20 cellular contexts compared by ENCODE assay signal in the genomic region with DNA sequence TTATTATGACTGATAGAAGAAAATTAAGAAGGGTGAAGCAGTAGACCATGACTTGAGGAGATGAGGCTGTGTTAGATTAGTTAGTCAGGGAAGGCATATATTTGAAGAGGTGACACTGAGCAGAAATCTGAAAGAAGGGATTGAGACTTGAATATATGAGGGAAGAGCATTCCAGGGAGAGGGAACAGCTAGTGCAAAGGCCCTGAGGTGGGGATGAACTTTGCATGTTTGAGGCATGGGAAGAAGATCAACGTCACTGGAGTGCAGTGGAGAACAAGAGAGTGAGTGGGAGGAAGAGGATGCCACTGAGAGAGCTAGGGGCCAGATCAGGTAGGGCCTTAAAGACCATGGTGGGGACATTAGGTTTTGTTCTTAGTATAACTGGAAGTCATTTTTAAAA.
A peak's percentile ranks its signal among the peaks of the same experiment; 100 is the strongest.
DNase-seq lines count a peak whose midpoint lies in the region; ATAC-seq, FAIRE-seq and TF ChIP-seq lines count a peak whose summit lies in the region.
"Had no signal": no experiment of that assay in that cellular context is flagged by ENCODE, and none has a peak within 500 bp of the region (broad histone marks: within the 10 kb centered on the region; RNA-seq: fewer than 3 reads in every experiment).

No MANE protein-coding gene starts in this region.

- no peak for DNase-seq in activated CD4-positive, alpha-beta T cell treated with anti-CD3 and anti-CD28 coated beads, Interleukin-2, amount 10 ng/mL, durations not matched to agents 24 days and 14 days
- no peak for DNase-seq in activated CD4-positive, alpha-beta T cell treated with anti-CD3 and anti-CD28 coated beads, Interleukin-2, amount 50 U/mL, for 1 hour
- DNase-seq in activated T-helper 1 cell treated with anti-CD3 and anti-CD28 coated beads, Interleukin-12 subunit alpha, Interleukin-12 subunit beta, Interleukin-2, Interleukin-4 antibody, amounts not matched to agents 30 ng/mL and 10 ng/mL and 1 ng/mL, durations not matched to agents 14 hours and 24 hours and 36 hours (ENCODE audit: low spot score), result no peak
- DNase-seq in K562 (ENCODE audit: extremely low read depth in 1 of 4, low spot score in 3 of 4) (no peak), osteocyte (ENCODE audit: extremely low spot score, unreplicated experiment) (peak; percentile 32), NCI-H82 (lab: John Stamatoyannopoulos, UW) (no peak), nephron progenitor cell (no peak)
- DNase-seq in activated naive CD4-positive, alpha-beta T cell treated with anti-CD3 and anti-CD28 coated beads, Interleukin-2, amount 50 U/mL, for 16 hours, result no peak
- DNase-seq: 8988T; AML-193; Caco-2; CD8-positive, alpha-beta memory T cell; DND-41; GDM1; GOT3; H9 had no signal

- ATAC-seq in K562, result no peak

- no peak overlapping the region for H3K4me2 ChIP-seq in K562 (ENCODE audit: insufficient read depth, low read length)
- H3K4me2 ChIP-seq: BLaER1 had no signal

- no peak overlapping the region for H3K4me3 ChIP-seq in K562
- H3K4me3 ChIP-seq: BLaER1 had no signal

- H3K4me1 ChIP-seq in K562 (replicated peaks in 1 of 2; ENCODE audit: control insufficient read depth in 2 of 2, insufficient read depth in 2 of 2, low read length in 2 of 2), result peaks cover 3 to 16% of the 10 kb centered on the region in 2 experiments; a peak in 3 of 5 replicates
- H3K4me1 ChIP-seq: BLaER1, Caco-2 had no signal

- peak overlapping the region; percentile 38 for H3K27ac Mint-ChIP-seq in activated CD4-positive, alpha-beta T cell treated with anti-CD3 and anti-CD28 coated beads, Interleukin-2, amount 10 ng/mL, durations not matched to agents 24 days and 14 days
- H3K27ac Mint-ChIP-seq in activated T-helper 1 cell treated with anti-CD3 and anti-CD28 coated beads, Interleukin-12 subunit alpha, Interleukin-12 subunit beta, Interleukin-2, Interleukin-4 antibody, amounts not matched to agents 30 ng/mL and 10 ng/mL and 1 ng/mL, durations not matched to agents 14 hours and 24 hours and 36 hours, result peak overlapping the region; percentile 66
- H3K27ac Mint-ChIP-seq in osteocyte (ENCODE audit: unreplicated experiment) (no peak overlapping the region), nephron progenitor cell (no peak overlapping the region)
- H3K27ac Mint-ChIP-seq: H9 had no signal

- CTCF ChIA-PET in K562 (lab: Yijun Ruan, JAX; ENCODE audit: low intra/inter-chr PET ratio), result no interaction called here

- H3K79me2 ChIP-seq in K562 (ENCODE audit: control insufficient read depth, insufficient read depth, low read length), result peaks cover 2% of the 10 kb centered on the region; the same call in 1 of the 3 replicates

- no peaks in the 10 kb centered on the region for H3K9me1 ChIP-seq in K562 (ENCODE audit: control insufficient read depth, insufficient read depth, low read length)

- no peak for TF ChIP-seq RAD21 in K562 (CRISPR knock-in tag; conservative IDR thresholded peaks at IDR 0.05 in 1 of 2, IDR thresholded peaks at IDR 0.05 in 1 of 2)

- in situ Hi-C loops in K562 (cut with MboI), result no loop called here

- peaks cover 4% of the 10 kb centered on the region; the same call in 1 of the 3 replicates for H3K36me3 ChIP-seq in K562 (ENCODE audit: control insufficient read depth, insufficient read depth, low read length)
- H3K36me3 ChIP-seq: BLaER1 had no signal

- TF ChIP-seq POLR2A in K562 (conservative IDR thresholded peaks at IDR 0.05), result no peak

- intact Hi-C loops in activated CD4-positive, alpha-beta T cell treated with anti-CD3 and anti-CD28 coated beads, Interleukin-2, amount 10 ng/mL, durations not matched to agents 24 days and 14 days (cut with micrococcal nuclease), result no loop called here
- intact Hi-C loops in activated T-helper 1 cell treated with anti-CD3 and anti-CD28 coated beads, Interleukin-12 subunit alpha, Interleukin-12 subunit beta, Interleukin-2, Interleukin-4 antibody, amounts not matched to agents 30 ng/mL and 10 ng/mL and 1 ng/mL, durations not matched to agents 14 hours and 24 hours and 36 hours (cut with micrococcal nuclease), result no loop called here
- intact Hi-C loops in K562 (cut with micrococcal nuclease), result no loop called here

- TF ChIP-seq CTCF in K562 (IDR thresholded peaks at IDR 0.05 in 2 of 3, conservative IDR thresholded peaks at IDR 0.05 in 1 of 3; ENCODE audit: insufficient read depth in 2 of 3, low read depth in 1 of 3, low read length in 3 of 3) (no peak), osteocyte (IDR thresholded peaks at IDR 0.05) (no peak), nephron progenitor cell (IDR thresholded peaks at IDR 0.05) (no peak)

- peaks cover 28% of the 10 kb centered on the region for H3K36me3 Mint-ChIP-seq in activated CD4-positive, alpha-beta T cell treated with anti-CD3 and anti-CD28 coated beads, Interleukin-2, amount 10 ng/mL, durations not matched to agents 24 days and 14 days (ENCODE audit: low read depth)
- H3K36me3 Mint-ChIP-seq in activated T-helper 1 cell treated with anti-CD3 and anti-CD28 coated beads, Interleukin-12 subunit alpha, Interleukin-12 subunit beta, Interleukin-2, Interleukin-4 antibody, amounts not matched to agents 30 ng/mL and 10 ng/mL and 1 ng/mL, durations not matched to agents 14 hours and 24 hours and 36 hours (ENCODE audit: low read depth), result peaks cover 28% of the 10 kb centered on the region
- H3K36me3 Mint-ChIP-seq in osteocyte (ENCODE audit: unreplicated experiment) (no peaks in the 10 kb centered on the region), nephron progenitor cell (ENCODE audit: low read depth) (peaks cover 2% of the 10 kb centered on the region)

- H3K4me3 Mint-ChIP-seq in activated CD4-positive, alpha-beta T cell treated with anti-CD3 and anti-CD28 coated beads, Interleukin-2, amount 10 ng/mL, durations not matched to agents 24 days and 14 days, result no peak overlapping the region
- no peak overlapping the region for H3K4me3 Mint-ChIP-seq in activated T-helper 1 cell treated with anti-CD3 and anti-CD28 coated beads, Interleukin-12 subunit alpha, Interleukin-12 subunit beta, Interleukin-2, Interleukin-4 antibody, amounts not matched to agents 30 ng/mL and 10 ng/mL and 1 ng/mL, durations not matched to agents 14 hours and 24 hours and 36 hours
- H3K4me3 Mint-ChIP-seq in osteocyte (ENCODE audit: unreplicated experiment) (no peak overlapping the region), nephron progenitor cell (no peak overlapping the region)
- H3K4me3 Mint-ChIP-seq: CD8-positive, alpha-beta memory T cell; H9 had no signal

- no peak overlapping the region for H3K27ac ChIP-seq in K562 (ENCODE audit: extremely low read depth, low read depth, low read length)
- H3K27ac ChIP-seq: BLaER1 had no signal

- peaks cover 22% of the 10 kb centered on the region for H3K9me3 Mint-ChIP-seq in activated CD4-positive, alpha-beta T cell treated with anti-CD3 and anti-CD28 coated beads, Interleukin-2, amount 10 ng/mL, durations not matched to agents 24 days and 14 days
- peaks cover 41% of the 10 kb centered on the region for H3K9me3 Mint-ChIP-seq in activated T-helper 1 cell treated with anti-CD3 and anti-CD28 coated beads, Interleukin-12 subunit alpha, Interleukin-12 subunit beta, Interleukin-2, Interleukin-4 antibody, amounts not matched to agents 30 ng/mL and 10 ng/mL and 1 ng/mL, durations not matched to agents 14 hours and 24 hours and 36 hours
- H3K9me3 Mint-ChIP-seq in osteocyte (ENCODE audit: unreplicated experiment), result peaks cover 1% of the 10 kb centered on the region
- H3K9me3 Mint-ChIP-seq in nephron progenitor cell, result peaks cover 24% of the 10 kb centered on the region

- H3K27me3 Mint-ChIP-seq in activated CD4-positive, alpha-beta T cell treated with anti-CD3 and anti-CD28 coated beads, Interleukin-2, amount 10 ng/mL, durations not matched to agents 24 days and 14 days, result no peaks in the 10 kb centered on the region
- peaks cover 4% of the 10 kb centered on the region for H3K27me3 Mint-ChIP-seq in activated T-helper 1 cell treated with anti-CD3 and anti-CD28 coated beads, Interleukin-12 subunit alpha, Interleukin-12 subunit beta, Interleukin-2, Interleukin-4 antibody, amounts not matched to agents 30 ng/mL and 10 ng/mL and 1 ng/mL, durations not matched to agents 14 hours and 24 hours and 36 hours (ENCODE audit: insufficient read depth)
- no peaks in the 10 kb centered on the region for H3K27me3 Mint-ChIP-seq in osteocyte (ENCODE audit: unreplicated experiment)
- H3K27me3 Mint-ChIP-seq in nephron progenitor cell (ENCODE audit: low read depth, poor library complexity), result peaks cover 2% of the 10 kb centered on the region

- BruUV-seq in K562 (replicated peaks; lab: Mats Ljungman, UMichigan), result no TSS peak

- FAIRE-seq in K562 (lab: Jason Lieb, UNC), result no peak
- FAIRE-seq: GM12892, GM19239, HTR-8/SVneo had no signal

- POLR2A ChIA-PET in K562 (lab: Yijun Ruan, JAX), result interaction anchor here (0.7 to 1.6 kb wide), 3 partner anchors 10 to 31 kb away, joined by 3 to 4 read pairs (median 3); no protein-coding TSS in a partner anchor

- H3K9ac ChIP-seq in K562 (ENCODE audit: insufficient read depth in 1 of 2, low read depth in 2 of 2, low read length in 2 of 2), result no peak overlapping the region
- H3K9ac ChIP-seq: BLaER1 had no signal

- H3K4me1 Mint-ChIP-seq in activated CD4-positive, alpha-beta T cell treated with anti-CD3 and anti-CD28 coated beads, Interleukin-2, amount 10 ng/mL, durations not matched to agents 24 days and 14 days, result peaks cover 25% of the 10 kb centered on the region
- peaks cover 45% of the 10 kb centered on the region for H3K4me1 Mint-ChIP-seq in activated T-helper 1 cell treated with anti-CD3 and anti-CD28 coated beads, Interleukin-12 subunit alpha, Interleukin-12 subunit beta, Interleukin-2, Interleukin-4 antibody, amounts not matched to agents 30 ng/mL and 10 ng/mL and 1 ng/mL, durations not matched to agents 14 hours and 24 hours and 36 hours (ENCODE audit: low read depth)
- H3K4me1 Mint-ChIP-seq in osteocyte (ENCODE audit: unreplicated experiment) (peaks cover 11% of the 10 kb centered on the region), nephron progenitor cell (no peaks in the 10 kb centered on the region)
- H3K4me1 Mint-ChIP-seq: H9 had no signal

- WGBS in K562 (ENCODE audit: insufficient coverage, low coverage, missing lambda C conversion rate), result 67% methylated on average over 1 of the region's 1 CpG

- no peak overlapping the region for H2AFZ ChIP-seq in K562 (ENCODE audit: low read depth, low read length)

- H4K20me1 ChIP-seq in K562 (replicated peaks; ENCODE audit: control insufficient read depth, insufficient read depth, low read length), result no peaks in the 10 kb centered on the region
- H4K20me1 ChIP-seq: BLaER1 had no signal

- no peaks in the 10 kb centered on the region for H3K27me3 ChIP-seq in K562 (ENCODE audit: control insufficient read depth in 2 of 2, insufficient read depth in 2 of 2, low read length in 2 of 2)
- H3K27me3 ChIP-seq: BLaER1 had no signal

- no peak for TF ChIP-seq EP300 in K562 (IDR thresholded peaks at IDR 0.05; ENCODE audit: low read length)

- H3K9me3 ChIP-seq in K562 (replicated peaks; ENCODE audit: control insufficient read depth, insufficient read depth, low read depth, low read length), result peaks cover 9% of the 10 kb centered on the region; the same call in 1 of the 2 replicates

TF ChIP-seq in K562, 482 proteins besides CTCF, POLR2A, EP300 and RAD21 (continues in another document):
- TF ChIP-seq KDM1A (IDR thresholded peaks at IDR 0.05), result peak in 1 of 2 experiments; percentile 27; a peak in 1 of 4 replicates

Comparison
In these comparisons a context has a peak if more than half of its experiments do, and no peak if none do; other contexts are left out.
1. H3K27ac Mint-ChIP-seq: peak in activated CD4-positive, alpha-beta T cell treated with anti-CD3 and anti-CD28 coated beads, Interleukin-2, amount 10 ng/mL, durations not matched to agents 24 days and 14 days (single experiment) and activated T-helper 1 cell treated with anti-CD3 and anti-CD28 coated beads, Interleukin-12 subunit alpha, Interleukin-12 subunit beta, Interleukin-2, Interleukin-4 antibody, amounts not matched to agents 30 ng/mL and 10 ng/mL and 1 ng/mL, durations not matched to agents 14 hours and 24 hours and 36 hours (single experiment); none in osteocyte (single experiment) and nephron progenitor cell (single experiment).